In the genomic region with DNA sequence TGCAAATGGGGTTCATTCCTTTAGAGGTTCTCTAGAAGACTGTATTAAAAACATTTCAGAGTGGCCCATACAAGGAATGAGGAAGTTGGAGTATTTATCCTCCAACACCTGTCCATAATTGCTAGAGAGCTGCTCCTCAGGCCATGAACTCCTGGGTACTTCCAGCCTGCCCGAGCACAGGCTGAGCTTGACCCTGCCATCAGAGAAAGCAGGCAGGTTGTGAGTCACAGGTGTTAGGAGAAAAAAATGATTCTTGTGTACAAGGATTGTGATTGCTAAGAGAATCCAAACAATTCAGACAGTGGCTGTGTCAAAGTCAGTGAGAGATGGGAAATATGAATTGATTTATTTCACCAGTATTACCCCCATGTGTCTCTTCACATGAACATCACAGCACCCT, we compare ENCODE assay signal across 16 cellular contexts.
"Had no signal": no experiment of that assay in that cellular context is flagged by ENCODE, and none has a peak within 500 bp of the region (broad histone marks: within the 10 kb centered on the region; RNA-seq: fewer than 3 reads in every experiment).

No MANE protein-coding gene starts in this region.

- H3K4me3 ChIP-seq: colonic mucosa, heart left ventricle, psoas muscle, testis, tibial nerve had no signal

- H3K4me1 Mint-ChIP-seq: endodermal cell had no signal

- H3K27ac Mint-ChIP-seq: endodermal cell; naive thymus-derived CD4-positive, alpha-beta T cell; stimulated activated naive B cell treated with anti-CD40 and anti-IgM and Interleukin-4, amounts not matched to agents 10 μg/mL and 1 μg/mL and 100 μg/mL, for 72 hours; stimulated activated naive CD8-positive, alpha-beta T cell treated with anti-CD3 and anti-CD28 coated beads, Interleukin-15, amount 100 ng/mL, for 72 hours had no signal

- H3K36me3 Mint-ChIP-seq: stimulated activated naive B cell treated with anti-CD40 and anti-IgM and Interleukin-4, amounts not matched to agents 10 μg/mL and 1 μg/mL and 100 μg/mL, for 72 hours had no signal

- H3K9me3 ChIP-seq: colonic mucosa, neutrophil, psoas muscle, testis had no signal

- DNase-seq: colonic mucosa; dermis blood vessel endothelial cell; effector CD4-positive, alpha-beta T cell; endodermal cell; heart left ventricle; hippocampal formation; naive thymus-derived CD4-positive, alpha-beta T cell; psoas muscle; stimulated activated CD4-positive, alpha-beta T cell treated with anti-CD3 and anti-CD28 coated beads, Interleukin-2, amount 100 ng/mL, for 24 hours; stimulated activated CD4-positive, alpha-beta T cell treated with anti-CD3 and anti-CD28 coated beads, Interleukin-4, amount 100 ng/mL, for 4 hours; stimulated activated naive B cell treated with anti-CD40 and anti-IgM and Interleukin-4, amounts not matched to agents 10 μg/mL and 1 μg/mL and 100 μg/mL, for 72 hours; stimulated activated naive CD8-positive, alpha-beta T cell treated with anti-CD3 and anti-CD28 coated beads, Interleukin-15, amount 100 ng/mL, for 72 hours; testis had no signal

- ATAC-seq: heart left ventricle; naive thymus-derived CD4-positive, alpha-beta T cell; psoas muscle; sciatic nerve; stimulated activated naive B cell treated with anti-CD40 and anti-IgM and Interleukin-4, amounts not matched to agents 10 μg/mL and 1 μg/mL and 100 μg/mL, for 72 hours had no signal

- H3K4me1 ChIP-seq: colonic mucosa, heart left ventricle, psoas muscle, testis, tibial nerve had no signal

- H3K27me3 Mint-ChIP-seq: stimulated activated naive B cell treated with anti-CD40 and anti-IgM and Interleukin-4, amounts not matched to agents 10 μg/mL and 1 μg/mL and 100 μg/mL, for 72 hours; stimulated activated naive CD8-positive, alpha-beta T cell treated with anti-CD3 and anti-CD28 coated beads, Interleukin-15, amount 100 ng/mL, for 72 hours had no signal

- H3K4me3 Mint-ChIP-seq: endodermal cell; naive thymus-derived CD4-positive, alpha-beta T cell; stimulated activated naive B cell treated with anti-CD40 and anti-IgM and Interleukin-4, amounts not matched to agents 10 μg/mL and 1 μg/mL and 100 μg/mL, for 72 hours; stimulated activated naive CD8-positive, alpha-beta T cell treated with anti-CD3 and anti-CD28 coated beads, Interleukin-15, amount 100 ng/mL, for 72 hours had no signal

- H3K36me3 ChIP-seq: colonic mucosa, heart left ventricle, neutrophil, tibial nerve had no signal

- H3K27ac ChIP-seq: colonic mucosa, heart left ventricle, neutrophil, psoas muscle, testis, tibial nerve had no signal

- H3K27me3 ChIP-seq: colonic mucosa, heart left ventricle, neutrophil, testis, tibial nerve had no signal
